Comparison of ENCODE assay signal across 29 cellular contexts in the genomic region with DNA sequence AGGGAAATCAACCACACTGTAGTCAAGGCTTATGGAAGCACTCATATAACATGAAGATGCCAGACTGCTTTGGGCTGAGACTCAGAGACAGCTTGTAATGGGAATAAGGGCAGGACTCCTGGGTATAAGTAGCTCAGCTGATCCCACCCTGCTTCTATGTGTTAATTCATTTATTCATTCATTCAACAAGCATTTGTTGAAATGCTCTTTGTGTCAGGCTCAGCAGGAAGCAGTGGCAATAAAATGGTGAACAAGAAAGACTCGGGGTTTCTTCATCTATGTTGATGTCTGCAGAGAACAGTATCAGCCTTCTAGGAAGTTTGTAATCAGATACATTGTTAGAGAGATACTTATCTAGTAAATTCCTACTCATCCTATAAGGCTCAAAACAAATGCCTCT.
"Had no signal": no experiment of that assay in that cellular context is flagged by ENCODE, and none has a peak within 500 bp of the region (broad histone marks: within the 10 kb centered on the region; RNA-seq: fewer than 3 reads in every experiment).

No MANE protein-coding gene starts in this region.

- H3K9ac ChIP-seq: parathyroid adenoma had no signal

- DNase-seq: activated CD4-positive, alpha-beta T cell treated with anti-CD3 and anti-CD28 coated beads, Interleukin-2, amount 10 ng/mL, durations not matched to agents 24 days and 14 days; activated CD4-positive, CD25-positive, alpha-beta regulatory T cell treated with anti-CD3 and anti-CD28 coated beads, Interleukin-2, amount 50 U/mL, for 72 hours; activated CD8-positive, alpha-beta T cell treated with anti-CD3 and anti-CD28 coated beads for 36 hours; activated gamma-delta T cell treated with Interleukin-2 at 50 U/mL for 16 hours; activated naive CD4-positive, alpha-beta T cell treated with anti-CD3 and anti-CD28 coated beads, Interleukin-2, amount 50 U/mL, for 16 hours; activated T-cell treated with anti-CD3 and anti-CD28 coated beads, Interleukin-2, amount 50 U/mL, for 4 hours; amniotic stem cell; brain microvascular endothelial cell; dorsolateral prefrontal cortex; effector memory CD8-positive, alpha-beta T cell; foreskin keratinocyte; islet precursor cell; left cardiac atrium; left ventricle myocardium superior; midbrain; naive thymus-derived CD4-positive, alpha-beta T cell; occipital lobe; stimulated activated CD4-positive, alpha-beta T cell treated with anti-CD3 and anti-CD28 coated beads, Interleukin-1b, Interleukin-23, amount 100 ng/mL, for 48 hours; stimulated activated naive B cell treated with anti-CD40 and anti-IgM and Interleukin-4, amounts not matched to agents 10 μg/mL and 1 μg/mL and 100 μg/mL, for 72 hours; T-helper 9 cell; tibial artery had no signal

- H3K4me3 ChIP-seq: coronary artery, dorsolateral prefrontal cortex, right atrium auricular region, smooth muscle cell, suprapubic skin, tibial artery had no signal

- H3K27me3 ChIP-seq: brain microvascular endothelial cell, dorsolateral prefrontal cortex, foreskin keratinocyte, right atrium auricular region, suprapubic skin, tibial artery had no signal

- ATAC-seq: activated CD8-positive, alpha-beta T cell treated with anti-CD3 and anti-CD28 coated beads for 36 hours; activated T-cell treated with anti-CD3 and anti-CD28 coated beads, Interleukin-2, amount 50 U/mL, for 4 hours; activated T-helper 17 cell treated with anti-CD3 and anti-CD28 coated beads, Interleukin-2, amount 50 U/mL, for 72 hours; effector memory CD8-positive, alpha-beta T cell; esophagus mucosa; foreskin keratinocyte; left cardiac atrium; left ventricle myocardium superior; naive thymus-derived CD4-positive, alpha-beta T cell; stimulated activated naive B cell treated with anti-CD40 and anti-IgM and Interleukin-4, amounts not matched to agents 10 μg/mL and 1 μg/mL and 100 μg/mL, for 72 hours had no signal

- H3K27ac ChIP-seq: brain microvascular endothelial cell, coronary artery, dorsolateral prefrontal cortex, foreskin keratinocyte, parathyroid adenoma, right atrium auricular region, suprapubic skin, tibial artery, VCaP had no signal

- H3K4me1 ChIP-seq: foreskin keratinocyte, parathyroid adenoma, right atrium auricular region, suprapubic skin, tibial artery had no signal

- H3K9me3 ChIP-seq: right atrium auricular region, suprapubic skin, tibial artery had no signal

- H3K36me3 ChIP-seq: brain microvascular endothelial cell had no signal
